ENCODE assay signal across 23 cellular contexts in the genomic region with DNA sequence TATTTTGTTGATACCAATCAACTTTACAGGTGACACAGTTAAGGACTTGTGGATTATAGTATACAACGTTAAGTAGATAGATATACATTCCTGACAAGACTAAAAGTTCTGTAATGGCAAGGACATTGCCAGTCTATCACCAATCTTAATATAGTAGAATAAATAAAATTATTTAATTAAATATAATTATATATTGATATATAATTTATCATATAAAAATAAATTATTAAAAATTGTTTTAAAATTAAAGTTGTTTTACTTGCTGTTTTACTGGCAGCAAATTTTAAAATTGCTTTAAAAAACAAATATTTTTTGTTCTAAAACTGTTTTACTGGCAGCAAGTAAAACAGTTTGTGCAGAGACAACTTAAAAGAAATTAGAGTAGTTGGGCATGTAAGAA.
"Had no signal": no experiment of that assay in that cellular context is flagged by ENCODE, and none has a peak within 500 bp of the region (broad histone marks: within the 10 kb centered on the region; RNA-seq: fewer than 3 reads in every experiment).

No MANE protein-coding gene starts in this region.

- FAIRE-seq: bronchial epithelial cell had no signal

- DNase-seq: activated CD4-positive, alpha-beta memory T cell treated with anti-CD3 and anti-CD28 coated beads, Interleukin-2, amount 10 ng/mL, durations not matched to agents 7 days and 5 days; activated CD4-positive, alpha-beta T cell treated with anti-CD3 and anti-CD28 coated beads for 1 hour; activated CD4-positive, alpha-beta T cell treated with anti-CD3 and anti-CD28 coated beads for 4 hours; activated CD4-positive, alpha-beta T cell treated with anti-CD3 and anti-CD28 coated beads, Interleukin-2, amount 10 ng/mL, durations not matched to agents 7 days and 5 days; activated CD4-positive, alpha-beta T cell treated with anti-CD3 and anti-CD28 coated beads, Interleukin-2, amount 50 U/mL, for 4 hours; activated CD8-positive, alpha-beta memory T cell treated with anti-CD3 and anti-CD28 coated beads, Interleukin-2, amount 50 U/mL, for 48 hours; activated gamma-delta T cell treated with Interleukin-2 at 50 U/mL for 16 hours; activated naive CD4-positive, alpha-beta T cell treated with anti-CD3 and anti-CD28 coated beads, Interleukin-2, amount 50 U/mL, for 16 hours; activated naive CD4-positive, alpha-beta T cell treated with Interleukin-2 at 50 U/mL for 16 hours; activated T-cell treated with anti-CD3 and anti-CD28 coated beads for 4 hours; activated T-cell treated with anti-CD3 and anti-CD28 coated beads, Interleukin-2, amount 50 U/mL, for 24 hours; activated T-cell treated with anti-CD3 and anti-CD28 coated beads, Interleukin-2, amount 50 U/mL, for 72 hours; amniotic stem cell; anterior cingulate cortex; brain microvascular endothelial cell; dorsolateral prefrontal cortex; effector memory CD8-positive, alpha-beta T cell; erythroblast; foreskin keratinocyte; heart right ventricle; T-cell; T1000 had no signal
